Comparison of ENCODE assay signal across 18 cellular contexts in the genomic region with DNA sequence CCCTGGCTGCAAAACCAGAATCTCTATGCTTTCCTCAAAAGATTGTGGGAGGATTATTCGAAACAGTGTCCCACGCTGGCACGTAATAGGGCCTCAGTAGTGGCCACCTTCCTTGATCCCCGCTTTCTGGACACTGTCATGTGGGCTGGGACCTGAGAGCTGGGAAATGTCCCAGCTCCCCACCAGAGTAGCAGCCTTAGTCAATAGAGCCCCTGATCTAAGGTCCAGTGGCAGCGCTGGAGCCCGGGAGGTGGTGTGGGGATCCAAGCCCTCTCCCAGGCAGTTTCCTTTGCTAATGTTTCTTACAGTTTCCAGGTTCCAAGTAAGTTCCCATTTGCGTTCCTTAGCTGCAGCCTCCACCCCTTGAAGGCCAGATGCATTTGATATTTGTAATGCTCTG.
DNase-seq lines count a peak whose midpoint lies in the region; ATAC-seq lines count a peak whose summit lies in the region.
"Had no signal": no experiment of that assay in that cellular context is flagged by ENCODE, and none has a peak within 500 bp of the region (broad histone marks: within the 10 kb centered on the region; RNA-seq: fewer than 3 reads in every experiment).

No MANE protein-coding gene starts in this region.

- intact Hi-C loops in left colon (cut with DNase I, micrococcal nuclease): loop anchor here in 1 of 2 donors (10.0 kb wide), 1 partner anchor 431 kb away; no protein-coding TSS in a partner anchor

- H3K4me3 Mint-ChIP-seq in activated naive CD4-positive, alpha-beta T cell treated with anti-CD3 and anti-CD28 coated beads, Interleukin-2, amount 10 ng/mL, durations not matched to agents 7 days and 5 days: no peak overlapping the region
- no peak overlapping the region for H3K4me3 Mint-ChIP-seq in stimulated activated naive B cell treated with anti-CD40 and anti-IgM and Interleukin-4, amounts not matched to agents 10 μg/mL and 1 μg/mL and 100 μg/mL, for 72 hours
- H3K4me3 Mint-ChIP-seq: H9 had no signal

- no peak for ATAC-seq in stimulated activated naive B cell treated with anti-CD40 and anti-IgM and Interleukin-4, amounts not matched to agents 10 μg/mL and 1 μg/mL and 100 μg/mL, for 72 hours (replicated peaks)
- no peak for ATAC-seq in left colon
- ATAC-seq: A549, HepG2 had no signal

- peaks cover 28% of the 10 kb centered on the region for H3K4me1 Mint-ChIP-seq in activated naive CD4-positive, alpha-beta T cell treated with anti-CD3 and anti-CD28 coated beads, Interleukin-2, amount 10 ng/mL, durations not matched to agents 7 days and 5 days
- H3K4me1 Mint-ChIP-seq in stimulated activated naive B cell treated with anti-CD40 and anti-IgM and Interleukin-4, amounts not matched to agents 10 μg/mL and 1 μg/mL and 100 μg/mL, for 72 hours: peaks cover 6 to 17% of the 10 kb centered on the region in 2 donors

- no peak overlapping the region for H3K27ac Mint-ChIP-seq in activated naive CD4-positive, alpha-beta T cell treated with anti-CD3 and anti-CD28 coated beads, Interleukin-2, amount 10 ng/mL, durations not matched to agents 7 days and 5 days
- peak overlapping the region; percentile 20 for H3K27ac Mint-ChIP-seq in stimulated activated naive B cell treated with anti-CD40 and anti-IgM and Interleukin-4, amounts not matched to agents 10 μg/mL and 1 μg/mL and 100 μg/mL, for 72 hours
- H3K27ac Mint-ChIP-seq: H9 had no signal

- H3K27ac ChIP-seq in caudate nucleus (ENCODE audit: low read depth, low read length): peak overlapping the region; percentile 40
- H3K27ac ChIP-seq: A549, PC-9 had no signal

- H3K27me3 Mint-ChIP-seq in activated naive CD4-positive, alpha-beta T cell treated with anti-CD3 and anti-CD28 coated beads, Interleukin-2, amount 10 ng/mL, durations not matched to agents 7 days and 5 days: no peaks in the 10 kb centered on the region
- H3K27me3 Mint-ChIP-seq in stimulated activated naive B cell treated with anti-CD40 and anti-IgM and Interleukin-4, amounts not matched to agents 10 μg/mL and 1 μg/mL and 100 μg/mL, for 72 hours: no peaks in the 10 kb centered on the region

- peak; percentile 17 for DNase-seq in activated naive CD4-positive, alpha-beta T cell treated with anti-CD3 and anti-CD28 coated beads, Interleukin-2, amount 10 ng/mL, durations not matched to agents 7 days and 5 days
- no peak for DNase-seq in activated naive CD4-positive, alpha-beta T cell (lab: John Stamatoyannopoulos, UW)
- DNase-seq in caudate nucleus (lab: John Stamatoyannopoulos, UW) (no peak), mesenteric fat pad (ENCODE audit: low spot score) (peak; percentile 82), NCI-H2081 (lab: John Stamatoyannopoulos, UW) (no peak), left colon (no peak), medulla oblongata (ENCODE audit: extremely low spot score) (no peak)
- DNase-seq in stimulated activated naive B cell treated with anti-CD40 and anti-IgM and Interleukin-4, amounts not matched to agents 10 μg/mL and 1 μg/mL and 100 μg/mL, for 72 hours: no peak
- DNase-seq: GDM1, KG1, NCI-H1417 treated with DMSO at 0.1 percent for 48 hours, NCI-H2029, NCI-H510A, NCI-H774, PC-9 had no signal

- H3K9me3 Mint-ChIP-seq in activated naive CD4-positive, alpha-beta T cell treated with anti-CD3 and anti-CD28 coated beads, Interleukin-2, amount 10 ng/mL, durations not matched to agents 7 days and 5 days: no peaks in the 10 kb centered on the region
- H3K9me3 Mint-ChIP-seq in stimulated activated naive B cell treated with anti-CD40 and anti-IgM and Interleukin-4, amounts not matched to agents 10 μg/mL and 1 μg/mL and 100 μg/mL, for 72 hours: no peaks in the 10 kb centered on the region
- H3K9me3 Mint-ChIP-seq: H9 had no signal

- CTCF ChIA-PET in activated naive CD4-positive, alpha-beta T cell treated with anti-CD3 and anti-CD28 coated beads, Interleukin-2, amount 10 ng/mL, durations not matched to agents 7 days and 5 days (lab: Charles Lee): interaction anchor here (1.0 to 1.9 kb wide), 2 partner anchors 77 to 78 kb away, joined by 5 to 7 read pairs; no protein-coding TSS in a partner anchor

- H3K36me3 Mint-ChIP-seq in activated naive CD4-positive, alpha-beta T cell treated with anti-CD3 and anti-CD28 coated beads, Interleukin-2, amount 10 ng/mL, durations not matched to agents 7 days and 5 days: peaks cover 9% of the 10 kb centered on the region
- peaks cover 21 to 59% of the 10 kb centered on the region in 2 donors for H3K36me3 Mint-ChIP-seq in stimulated activated naive B cell treated with anti-CD40 and anti-IgM and Interleukin-4, amounts not matched to agents 10 μg/mL and 1 μg/mL and 100 μg/mL, for 72 hours

Comparison
In these comparisons a context has a peak if more than half of its experiments do, and no peak if none do; other contexts are left out.
1. DNase-seq: peak in activated naive CD4-positive, alpha-beta T cell treated with anti-CD3 and anti-CD28 coated beads, Interleukin-2, amount 10 ng/mL, durations not matched to agents 7 days and 5 days (single experiment) and mesenteric fat pad (single experiment); none in activated naive CD4-positive, alpha-beta T cell (0 of 4), caudate nucleus (0 of 61), stimulated activated naive B cell treated with anti-CD40 and anti-IgM and Interleukin-4, amounts not matched to agents 10 μg/mL and 1 μg/mL and 100 μg/mL, for 72 hours (single experiment), NCI-H2081 (0 of 2), left colon (0 of 2) and medulla oblongata (single experiment).